Comparison of ENCODE assay signal across 17 cellular contexts in genomic region chr7:136342221-136342620, GRCh38.
DNase-seq lines count a peak whose midpoint lies in the region; ATAC-seq lines count a peak whose summit lies in the region.
"Had no signal": no experiment of that assay in that cellular context is flagged by ENCODE, and none has a peak within 500 bp of the region (broad histone marks: within the 10 kb centered on the region; RNA-seq: fewer than 3 reads in every experiment).

No MANE protein-coding gene starts in this region.

- H3K9me3 ChIP-seq in effector memory CD4-positive, alpha-beta T cell (ENCODE audit: control insufficient read depth, low read length): no peaks in the 10 kb centered on the region
- H3K9me3 ChIP-seq: BLaER1, Caco-2, HAP-1 had no signal

- H3K27ac ChIP-seq in effector memory CD4-positive, alpha-beta T cell (ENCODE audit: insufficient read depth, low read length, poor library complexity, severe bottlenecking): no peak overlapping the region
- H3K27ac ChIP-seq: BLaER1, C4-2B had no signal

- DNase-seq in HS-5 (ENCODE audit: low read depth) (peak; percentile 29), dedifferentiated amniotic fluid mesenchymal stem cell (ENCODE audit: extremely low spot score) (peak; percentile 25), myocyte (ENCODE audit: low read depth) (peak; percentile 11), DMS 273 (lab: John Stamatoyannopoulos, UW; ENCODE audit: unreplicated experiment) (no peak)
- DNase-seq in effector memory CD4-positive, alpha-beta T cell: no peak
- DNase-seq: Caco-2; CD4-positive, CD25-positive, alpha-beta regulatory T cell; CD8-positive, alpha-beta T cell; DMS 273 treated with DMSO at 0.1 percent for 48 hours; DMS79; GF-D8; HFFc6 had no signal

- H3K4me1 ChIP-seq in effector memory CD4-positive, alpha-beta T cell (ENCODE audit: control insufficient read depth, insufficient read depth, low read length, poor library complexity, severe bottlenecking): no peaks in the 10 kb centered on the region
- H3K4me1 ChIP-seq: BLaER1, Caco-2, HAP-1 had no signal

- no peaks in the 10 kb centered on the region for H3K36me3 ChIP-seq in effector memory CD4-positive, alpha-beta T cell (ENCODE audit: control insufficient read depth, insufficient read depth, low read length)
- H3K36me3 ChIP-seq: BLaER1, HAP-1 had no signal

- no peaks in the 10 kb centered on the region for H3K27me3 ChIP-seq in effector memory CD4-positive, alpha-beta T cell (replicated peaks; ENCODE audit: control insufficient read depth, insufficient read depth, low read length, poor library complexity, severe bottlenecking)
- H3K27me3 ChIP-seq: BLaER1 had no signal

- H3K4me3 ChIP-seq in effector memory CD4-positive, alpha-beta T cell (ENCODE audit: insufficient read depth, low read depth, low read length, poor library complexity, severe bottlenecking): no peak overlapping the region
- H3K4me3 ChIP-seq: BLaER1, GM23338, HAP-1 had no signal

- no peak for ATAC-seq in HG02840 (IDR thresholded peaks at IDR 0.05; ENCODE audit: low FRiP score, unreplicated experiment)
- ATAC-seq: CD8-positive, alpha-beta T cell; GM23338 had no signal

Comparison
In these comparisons a context has a peak if more than half of its experiments do, and no peak if none do; other contexts are left out.
1. DNase-seq: peak in HS-5 (single experiment), dedifferentiated amniotic fluid mesenchymal stem cell (single experiment) and myocyte (single experiment); none in DMS 273 (single experiment) and effector memory CD4-positive, alpha-beta T cell (0 of 3).